ENCODE assay signal across 11 cellular contexts in genomic region chr2:95836151-95836550, GRCh38.
"Had no signal": no experiment of that assay in that cellular context is flagged by ENCODE, and none has a peak within 500 bp of the region (broad histone marks: within the 10 kb centered on the region; RNA-seq: fewer than 3 reads in every experiment).

No MANE protein-coding gene starts in this region.

- H3K9me3 ChIP-seq: HAP-1 had no signal

- H3K27ac ChIP-seq: GM23248 had no signal

- FAIRE-seq: H1, H54 had no signal

- H3K9me3 Mint-ChIP-seq: HFFc6 had no signal

- H3K4me1 Mint-ChIP-seq: GM23338, H9 had no signal

- H3K36me3 ChIP-seq: HAP-1 had no signal

- H3K9ac ChIP-seq: GM23248 had no signal

- H3K4me1 ChIP-seq: HAP-1 had no signal

- H3K4me3 Mint-ChIP-seq: GM23338, H9, HFFc6 had no signal

- ATAC-seq: GM23338, HCT116 had no signal

- DNase-seq: GM23248, GOT3, H7, H9, HCEC 1CT, HFFc6 had no signal

- H3K4me3 ChIP-seq: GM23248, GM23338, HAP-1 had no signal

- H3K27ac Mint-ChIP-seq: GM23338, H9, HFFc6 had no signal
